8 cellular contexts compared by ENCODE assay signal in genomic region chr2:62243983-62244382, GRCh38.
"Had no signal": no experiment of that assay in that cellular context is flagged by ENCODE, and none has a peak within 500 bp of the region (broad histone marks: within the 10 kb centered on the region; RNA-seq: fewer than 3 reads in every experiment).

No MANE protein-coding gene starts in this region.

- H3K27ac Mint-ChIP-seq: HFFc6 had no signal

- DNase-seq: GM23248, GOT3, H7, HFFc6, KBM-7 had no signal

- H3K4me3 Mint-ChIP-seq: HFFc6 had no signal

- H3K4me3 ChIP-seq: GM23248, HAP-1 had no signal

- H3K27me3 Mint-ChIP-seq: IgD-negative memory B cell had no signal

- H3K27ac ChIP-seq: GM23248 had no signal

- H3K9me3 Mint-ChIP-seq: HFFc6, IgD-negative memory B cell had no signal

- H3K4me1 Mint-ChIP-seq: IgD-negative memory B cell had no signal

- H3K36me3 ChIP-seq: HAP-1 had no signal

- ATAC-seq: HCT116 had no signal

- H3K36me3 Mint-ChIP-seq: IgD-negative memory B cell had no signal

- H3K4me1 ChIP-seq: HAP-1 had no signal

- H3K9me3 ChIP-seq: HAP-1 had no signal
